ENCODE assay signal across 8 cellular contexts in genomic region chr17:44137891-44138709, GRCh38. TPM values are rescaled to one million over a fixed set of nuclear protein-coding genes. Genes with fewer than 3 reads are reported as not detected.
DNase-seq lines count a peak whose midpoint lies in the region; ATAC-seq and TF ChIP-seq lines count a peak whose summit lies in the region.

No MANE protein-coding gene starts in this region.

- no peak for TF ChIP-seq POLR2A in vagina (IDR thresholded peaks at IDR 0.05)

- peak overlapping the region; percentile 12 for H3K4me3 Mint-ChIP-seq in glutamatergic neuron (ENCODE audit: unreplicated experiment)
- peak overlapping the region; percentile 68 for H3K4me3 Mint-ChIP-seq in progenitor cell of endocrine pancreas (ENCODE audit: low read depth)

- ATAC-seq in HG02588 (IDR thresholded peaks at IDR 0.05; ENCODE audit: unreplicated experiment) = no peak

- H3K36me3 ChIP-seq in HUES48 (ENCODE audit: control insufficient read depth, insufficient read depth, low read length) (no peaks in the 10 kb centered on the region), vagina (no peaks in the 10 kb centered on the region)

- no peak overlapping the region for H3K27ac Mint-ChIP-seq in glutamatergic neuron (ENCODE audit: unreplicated experiment)
- H3K27ac Mint-ChIP-seq in progenitor cell of endocrine pancreas = peak overlapping the region; percentile 95

- H3K27me3 ChIP-seq in HUES48 (ENCODE audit: control insufficient read depth, insufficient read depth, low read length) (no peaks in the 10 kb centered on the region), vagina (no peaks in the 10 kb centered on the region)

- H3K36me3 Mint-ChIP-seq in glutamatergic neuron (ENCODE audit: unreplicated experiment) = no peaks in the 10 kb centered on the region
- no peaks in the 10 kb centered on the region for H3K36me3 Mint-ChIP-seq in progenitor cell of endocrine pancreas (ENCODE audit: insufficient read depth)

- H3K4me3 ChIP-seq in HUES48 (ENCODE audit: low read depth, low read length) (peak overlapping the region; percentile 7), vagina (peak overlapping the region in 1 of 2 donors; percentile 7)

- no peaks in the 10 kb centered on the region for H3K9me3 ChIP-seq in HUES48 (ENCODE audit: control insufficient read depth, insufficient read depth, low read length)
- H3K9me3 ChIP-seq in vagina = no peaks in the 10 kb centered on the region

- H3K27me3 Mint-ChIP-seq in glutamatergic neuron (ENCODE audit: unreplicated experiment) (peaks cover 2% of the 10 kb centered on the region), progenitor cell of endocrine pancreas (no peaks in the 10 kb centered on the region)

- intact Hi-C loops in vagina (cut with DNase I) = no loop called here

- H3K4me1 Mint-ChIP-seq in glutamatergic neuron (ENCODE audit: low read depth, unreplicated experiment) (no peaks in the 10 kb centered on the region), progenitor cell of endocrine pancreas (ENCODE audit: low read depth) (peaks cover 16% of the 10 kb centered on the region)

- DNase-seq in AG20443 (ENCODE audit: low spot score) = peak; percentile 98
- DNase-seq in SHP77 treated with DMSO at 0.1 percent for 48 hours (lab: John Stamatoyannopoulos, UW) = peak; percentile 74
- DNase-seq in activated naive CD4-positive, alpha-beta T cell treated with anti-CD3 and anti-CD28 coated beads, Interleukin-2, amount 50 U/mL, for 16 hours = peak; percentile 76
- DNase-seq in glutamatergic neuron = peak; percentile 36
- peak; percentile 57 for DNase-seq in progenitor cell of endocrine pancreas (ENCODE audit: low spot score, unreplicated experiment)
- DNase-seq in vagina (ENCODE audit: extremely low spot score in 2 of 2) = peak in 1 of 2 donors; percentile 97

- H3K9ac ChIP-seq in HUES48 (ENCODE audit: low read depth, low read length) = peak overlapping the region; percentile 6; the same call in 1 of the 2 replicates

- no peaks in the 10 kb centered on the region for H3K9me3 Mint-ChIP-seq in glutamatergic neuron (ENCODE audit: unreplicated experiment)
- H3K9me3 Mint-ChIP-seq in progenitor cell of endocrine pancreas (ENCODE audit: low read depth) = no peaks in the 10 kb centered on the region

- peak overlapping the region; percentile 91 for H3K27ac ChIP-seq in HUES48 (ENCODE audit: low read depth, low read length)
- peak overlapping the region; percentile 65 for H3K27ac ChIP-seq in vagina

- TF ChIP-seq CTCF in glutamatergic neuron (IDR thresholded peaks at IDR 0.05; ENCODE audit: partially characterized antibody, unreplicated experiment) = no peak
- no peak for TF ChIP-seq CTCF in progenitor cell of endocrine pancreas (IDR thresholded peaks at IDR 0.05; ENCODE audit: unreplicated experiment)
- no peak for TF ChIP-seq CTCF in vagina (IDR thresholded peaks at IDR 0.05)

- peaks cover 19% of the 10 kb centered on the region for H3K4me1 ChIP-seq in HUES48 (ENCODE audit: control insufficient read depth, insufficient read depth, low read length)
- peaks cover 24% of the 10 kb centered on the region for H3K4me1 ChIP-seq in vagina

RNA-seq across cellular contexts. Expression of gene HROB, which starts 3.6 kb away (rescaled TPM):
- 3.2 TPM for total RNA-seq in glutamatergic neuron (ENCODE audit: unreplicated experiment)
- 10.1 and 12.8 TPM in 2 replicates for total RNA-seq in progenitor cell of endocrine pancreas
- total RNA-seq in vagina = 2.0 TPM

RNA-seq across cellular contexts. Expression of gene HDAC5, which starts 14.7 kb away (rescaled TPM):
- 185 TPM for total RNA-seq in glutamatergic neuron (ENCODE audit: unreplicated experiment)
- total RNA-seq in progenitor cell of endocrine pancreas = 39.0 and 41.3 TPM in 2 replicates
- total RNA-seq in vagina = 86.9 TPM

RNA-seq across cellular contexts. Expression of gene ASB16, which starts 32.4 kb away (rescaled TPM):
- total RNA-seq in glutamatergic neuron (ENCODE audit: unreplicated experiment) (not detected), progenitor cell of endocrine pancreas (0.49 and 0.89 TPM in 2 replicates), vagina (not detected)

RNA-seq across cellular contexts. Expression of gene TMUB2, which starts 48.7 kb away (rescaled TPM):
- total RNA-seq in glutamatergic neuron (ENCODE audit: unreplicated experiment) (52.1 TPM), progenitor cell of endocrine pancreas (48.5 and 50.3 TPM in 2 replicates), vagina (34.9 TPM)
